ENCODE assay signal across 26 cellular contexts in the genomic region with DNA sequence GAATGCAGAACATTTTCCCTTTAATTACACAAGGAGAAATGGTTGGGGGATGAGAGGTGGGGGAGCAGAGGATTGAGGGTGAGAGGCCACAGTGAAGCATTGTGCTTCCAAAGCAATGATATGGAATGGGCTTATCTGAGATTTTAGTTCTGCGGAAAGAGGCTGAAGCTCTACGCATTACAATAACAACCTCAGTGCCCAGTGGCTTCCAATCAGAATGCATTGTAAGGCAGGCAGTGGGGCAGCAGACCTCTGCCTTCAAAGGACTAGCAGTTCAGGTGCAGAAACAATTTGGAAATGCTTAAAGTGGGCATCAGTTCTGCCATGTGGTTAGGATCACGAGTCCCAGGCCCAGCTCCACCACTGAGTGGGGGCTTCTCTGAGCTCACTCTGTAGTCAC.
"Had no signal": no experiment of that assay in that cellular context is flagged by ENCODE, and none has a peak within 500 bp of the region (broad histone marks: within the 10 kb centered on the region; RNA-seq: fewer than 3 reads in every experiment).

No MANE protein-coding gene starts in this region.

- H3K4me2 ChIP-seq: SK-N-SH had no signal

- H3K36me3 ChIP-seq: adrenal gland, breast epithelium, Peyer's patch, SJCRH30 had no signal

- H3K4me1 Mint-ChIP-seq: activated CD4-positive, alpha-beta memory T cell treated with anti-CD3 and anti-CD28 coated beads, Interleukin-2, amount 10 ng/mL, durations not matched to agents 7 days and 5 days; activated CD4-positive, alpha-beta T cell treated with anti-CD3 and anti-CD28 coated beads for 36 hours; activated naive CD4-positive, alpha-beta T cell treated with anti-CD3 and anti-CD28 coated beads, Interleukin-2, amount 10 ng/mL, durations not matched to agents 7 days and 5 days; activated naive CD8-positive, alpha-beta T cell treated with anti-CD3 and anti-CD28 coated beads for 36 hours; activated T-helper 17 cell treated with anti-CD3 and anti-CD28 coated beads, Interleukin-2, amount 50 U/mL, for 72 hours had no signal

- H3K4me1 ChIP-seq: breast epithelium, Peyer's patch, SJCRH30 had no signal

- ATAC-seq: activated CD4-positive, alpha-beta T cell treated with anti-CD3 and anti-CD28 coated beads for 36 hours; activated T-helper 17 cell treated with anti-CD3 and anti-CD28 coated beads, Interleukin-2, amount 50 U/mL, for 72 hours had no signal

- H3K27me3 Mint-ChIP-seq: activated naive CD8-positive, alpha-beta T cell treated with anti-CD3 and anti-CD28 coated beads for 36 hours had no signal

- H3K27ac ChIP-seq: Peyer's patch, RWPE1, SJCRH30, VCaP had no signal

- DNase-seq: activated CD4-positive, alpha-beta memory T cell treated with anti-CD3 and anti-CD28 coated beads, Interleukin-2, amount 10 ng/mL, durations not matched to agents 7 days and 5 days; activated CD4-positive, alpha-beta T cell treated with anti-CD3 and anti-CD28 coated beads for 36 hours; activated CD4-positive, alpha-beta T cell treated with anti-CD3 and anti-CD28 coated beads, Interleukin-2, amount 50 U/mL, for 1 hour; activated gamma-delta T cell; activated naive CD4-positive, alpha-beta T cell treated with anti-CD3 and anti-CD28 coated beads, Interleukin-2, amount 10 ng/mL, durations not matched to agents 7 days and 5 days; activated naive CD8-positive, alpha-beta T cell treated with anti-CD3 and anti-CD28 coated beads for 36 hours; activated T-cell treated with anti-CD3 and anti-CD28 coated beads for 4 hours; activated T-cell treated with anti-CD3 and anti-CD28 coated beads, Interleukin-2, amount 50 U/mL, for 48 hours; anterior cingulate cortex; caudate nucleus; NCI-H1105 treated with DMSO at 0.1 percent for 48 hours; NCI-H1436 treated with DMSO at 0.1 percent for 48 hours; NCI-H187 treated with DMSO at 0.1 percent for 48 hours; NCI-H2081 treated with DMSO at 0.1 percent for 48 hours; NCI-H446; NCI-H524; Peyer's patch; Right ventricle myocardium superior; SJCRH30; SK-N-SH; T-helper 1 cell had no signal

- H3K4me3 ChIP-seq: adrenal gland, breast epithelium, Peyer's patch, SJCRH30 had no signal

- H3K27me3 ChIP-seq: adrenal gland, breast epithelium, Peyer's patch, SJCRH30 had no signal

- H3K27ac Mint-ChIP-seq: activated CD4-positive, alpha-beta memory T cell treated with anti-CD3 and anti-CD28 coated beads, Interleukin-2, amount 10 ng/mL, durations not matched to agents 7 days and 5 days; activated CD4-positive, alpha-beta T cell treated with anti-CD3 and anti-CD28 coated beads for 36 hours; activated naive CD4-positive, alpha-beta T cell treated with anti-CD3 and anti-CD28 coated beads, Interleukin-2, amount 10 ng/mL, durations not matched to agents 7 days and 5 days; activated naive CD8-positive, alpha-beta T cell treated with anti-CD3 and anti-CD28 coated beads for 36 hours; activated T-helper 17 cell treated with anti-CD3 and anti-CD28 coated beads, Interleukin-2, amount 50 U/mL, for 72 hours had no signal

- H3K9me3 ChIP-seq: adrenal gland, breast epithelium, Peyer's patch, SJCRH30, SK-N-SH had no signal

- H3K36me3 Mint-ChIP-seq: activated naive CD4-positive, alpha-beta T cell treated with anti-CD3 and anti-CD28 coated beads, Interleukin-2, amount 10 ng/mL, durations not matched to agents 7 days and 5 days; activated naive CD8-positive, alpha-beta T cell treated with anti-CD3 and anti-CD28 coated beads for 36 hours had no signal

- H3K9ac ChIP-seq: SK-N-SH had no signal

- H3K4me3 Mint-ChIP-seq: activated CD4-positive, alpha-beta memory T cell treated with anti-CD3 and anti-CD28 coated beads, Interleukin-2, amount 10 ng/mL, durations not matched to agents 7 days and 5 days; activated CD4-positive, alpha-beta T cell treated with anti-CD3 and anti-CD28 coated beads for 36 hours; activated naive CD4-positive, alpha-beta T cell treated with anti-CD3 and anti-CD28 coated beads, Interleukin-2, amount 10 ng/mL, durations not matched to agents 7 days and 5 days; activated naive CD8-positive, alpha-beta T cell treated with anti-CD3 and anti-CD28 coated beads for 36 hours; activated T-helper 17 cell treated with anti-CD3 and anti-CD28 coated beads, Interleukin-2, amount 50 U/mL, for 72 hours had no signal

- H3K9me3 Mint-ChIP-seq: activated CD4-positive, alpha-beta memory T cell treated with anti-CD3 and anti-CD28 coated beads, Interleukin-2, amount 10 ng/mL, durations not matched to agents 7 days and 5 days; activated naive CD4-positive, alpha-beta T cell treated with anti-CD3 and anti-CD28 coated beads, Interleukin-2, amount 10 ng/mL, durations not matched to agents 7 days and 5 days; activated naive CD8-positive, alpha-beta T cell treated with anti-CD3 and anti-CD28 coated beads for 36 hours; activated T-helper 17 cell treated with anti-CD3 and anti-CD28 coated beads, Interleukin-2, amount 50 U/mL, for 72 hours had no signal
